In the genomic region with DNA sequence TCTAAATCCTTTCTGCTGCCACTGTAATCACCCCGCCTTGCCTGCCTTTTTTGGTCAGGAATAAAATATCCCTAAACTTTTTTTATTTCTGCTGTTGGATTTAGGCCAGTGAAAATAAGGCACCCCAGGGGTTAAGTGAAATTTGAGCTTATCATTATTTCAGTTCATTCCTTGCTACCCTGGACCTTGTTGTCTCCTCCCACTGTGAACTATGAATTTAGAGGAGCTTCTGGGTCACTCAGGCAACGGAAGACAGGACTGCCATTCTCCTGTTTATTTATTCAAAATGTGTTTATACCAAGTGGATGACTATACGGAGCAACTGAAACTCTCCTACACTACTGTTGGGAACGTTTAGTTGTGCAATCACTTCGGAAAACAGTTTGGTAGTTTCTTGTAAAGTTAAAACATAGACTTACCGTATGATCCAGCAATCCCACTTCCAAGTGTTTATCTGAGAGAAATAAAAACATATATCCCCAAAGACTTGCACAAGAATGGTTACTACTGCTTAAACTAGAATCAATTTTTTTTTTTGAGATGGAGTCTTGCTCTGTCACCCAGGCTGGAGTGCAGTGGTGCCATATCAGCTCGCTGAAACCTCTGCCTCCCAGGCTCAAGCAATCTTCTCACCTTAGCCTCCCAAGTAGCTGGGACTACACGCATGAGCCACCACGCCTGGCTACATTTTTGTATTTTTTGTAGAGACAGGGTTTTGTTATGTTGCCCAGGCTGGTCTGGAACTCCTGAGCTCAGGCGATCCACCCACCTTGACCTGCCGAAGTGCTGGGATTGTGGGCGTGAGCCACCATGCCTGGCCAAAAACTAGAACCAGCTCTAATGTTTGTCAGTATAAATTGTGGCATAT, we compare ENCODE assay signal across 9 cellular contexts. TPM values are rescaled to one million over a fixed set of nuclear protein-coding genes. Genes with fewer than 3 reads are reported as not detected.
DNase-seq lines count a peak whose midpoint lies in the region; TF ChIP-seq lines count a peak whose summit lies in the region.
"Had no signal": no experiment of that assay in that cellular context is flagged by ENCODE, and none has a peak within 500 bp of the region (broad histone marks: within the 10 kb centered on the region; RNA-seq: fewer than 3 reads in every experiment).

No MANE protein-coding gene starts in this region.

- H3K27ac ChIP-seq in esophagus squamous epithelium (peak overlapping the region; percentile 68 to 92 (median 84)), parathyroid adenoma (no peak overlapping the region)

- H3K9ac ChIP-seq in parathyroid adenoma = no peak overlapping the region

- no peak overlapping the region for H3K4me3 ChIP-seq in esophagus squamous epithelium
- no peak overlapping the region for H3K4me3 ChIP-seq in parathyroid adenoma (ENCODE audit: low read depth, low read length)

- H3K36me3 ChIP-seq in esophagus squamous epithelium (no peaks in the 10 kb centered on the region), parathyroid adenoma (ENCODE audit: control insufficient read depth, insufficient read depth, low read length) (no peaks in the 10 kb centered on the region)

- no peak overlapping the region for H3K4me3 Mint-ChIP-seq in activated naive CD4-positive, alpha-beta T cell treated with anti-CD3 and anti-CD28 coated beads, Interleukin-2, amount 10 ng/mL, durations not matched to agents 7 days and 5 days

- H3K9me3 ChIP-seq in esophagus squamous epithelium (no peaks in the 10 kb centered on the region), parathyroid adenoma (ENCODE audit: control insufficient read depth, low read length) (no peaks in the 10 kb centered on the region)

- DNase-seq in EH (ENCODE audit: low read depth) = peak; percentile 92
- DNase-seq in NCI-H69 (lab: John Stamatoyannopoulos, UW) = peak; percentile 52
- no peak for DNase-seq in esophagus squamous epithelium (lab: John Stamatoyannopoulos, UW)
- no peak for DNase-seq in SW480 (ENCODE audit: low spot score)
- no peak for DNase-seq in NCI-H774 (lab: John Stamatoyannopoulos, UW)
- DNase-seq in activated naive CD4-positive, alpha-beta T cell treated with anti-CD3 and anti-CD28 coated beads, Interleukin-2, amount 10 ng/mL, durations not matched to agents 7 days and 5 days = no peak
- DNase-seq in stimulated activated CD4-positive, alpha-beta T cell treated with anti-CD3 and anti-CD28 coated beads, Interleukin-1b, Interleukin-23, amount 100 ng/mL, for 48 hours = no peak
- DNase-seq: activated gamma-delta T cell treated with Interleukin-2 at 50 U/mL for 16 hours had no signal

- H3K4me2 ChIP-seq in parathyroid adenoma (ENCODE audit: low read length) = peak overlapping the region; percentile 1

- H3K36me3 Mint-ChIP-seq in activated naive CD4-positive, alpha-beta T cell treated with anti-CD3 and anti-CD28 coated beads, Interleukin-2, amount 10 ng/mL, durations not matched to agents 7 days and 5 days = peaks cover 12% of the 10 kb centered on the region

- peaks cover 33 to 64% (median 48%) of the 10 kb centered on the region in 3 donors for H3K4me1 ChIP-seq in esophagus squamous epithelium
- H3K4me1 ChIP-seq in parathyroid adenoma = peaks cover 7% of the 10 kb centered on the region

- peaks cover 36% of the 10 kb centered on the region for H3K27me3 Mint-ChIP-seq in activated naive CD4-positive, alpha-beta T cell treated with anti-CD3 and anti-CD28 coated beads, Interleukin-2, amount 10 ng/mL, durations not matched to agents 7 days and 5 days

- H3K4me1 Mint-ChIP-seq in activated naive CD4-positive, alpha-beta T cell treated with anti-CD3 and anti-CD28 coated beads, Interleukin-2, amount 10 ng/mL, durations not matched to agents 7 days and 5 days = peaks cover 25% of the 10 kb centered on the region

- H3K9me3 Mint-ChIP-seq in activated naive CD4-positive, alpha-beta T cell treated with anti-CD3 and anti-CD28 coated beads, Interleukin-2, amount 10 ng/mL, durations not matched to agents 7 days and 5 days = no peaks in the 10 kb centered on the region

- no peak for TF ChIP-seq POLR2A in esophagus squamous epithelium (IDR thresholded peaks at IDR 0.05)

- whole genome bisulfite sequencing in esophagus squamous epithelium, 2 donors = 49 to 56% methylated on average over 12 of the region's 12 CpGs

- intact Hi-C loops in esophagus squamous epithelium (cut with DNase I) = no loop called here

- TF ChIP-seq CTCF in esophagus squamous epithelium (IDR thresholded peaks at IDR 0.05) = no peak
- no peak for TF ChIP-seq CTCF in parathyroid adenoma (IDR thresholded peaks at IDR 0.05)

- H3K27ac Mint-ChIP-seq in activated naive CD4-positive, alpha-beta T cell treated with anti-CD3 and anti-CD28 coated beads, Interleukin-2, amount 10 ng/mL, durations not matched to agents 7 days and 5 days = no peak overlapping the region

- H3K27me3 ChIP-seq in esophagus squamous epithelium = no peaks in the 10 kb centered on the region
- H3K27me3 ChIP-seq in parathyroid adenoma (ENCODE audit: control insufficient read depth, insufficient read depth, low read length) = no peaks in the 10 kb centered on the region

- CTCF ChIA-PET in activated naive CD4-positive, alpha-beta T cell treated with anti-CD3 and anti-CD28 coated beads, Interleukin-2, amount 10 ng/mL, durations not matched to agents 7 days and 5 days (lab: Charles Lee) = interaction anchor here (1.4 kb wide), 1 partner anchor 9 kb away, joined by 5 read pairs; no protein-coding TSS in a partner anchor

- H2AFZ ChIP-seq in parathyroid adenoma = peak overlapping the region; percentile 23

- H3K79me2 ChIP-seq in parathyroid adenoma = peaks cover 26% of the 10 kb centered on the region

RNA-seq across cellular contexts. Expression of gene TRAFD1, which starts 2.3 kb away (rescaled TPM):
- 10 to 100 TPM; 37.0 to 56.9 (median 44.4) TPM for total RNA-seq in esophagus squamous epithelium

RNA-seq across cellular contexts. Expression of gene NAA25, which starts 14.5 kb away (rescaled TPM):
- total RNA-seq in esophagus squamous epithelium = 10 to 100 TPM; 12.6 to 36.6 (median 26.4) TPM

Comparison
In these comparisons a context has a peak if more than half of its experiments do, and no peak if none do; other contexts are left out.
1. DNase-seq: peak in EH (single experiment) and NCI-H69 (single experiment); none in esophagus squamous epithelium (single experiment), SW480 (single experiment), NCI-H774 (single experiment), activated naive CD4-positive, alpha-beta T cell treated with anti-CD3 and anti-CD28 coated beads, Interleukin-2, amount 10 ng/mL, durations not matched to agents 7 days and 5 days (single experiment) and stimulated activated CD4-positive, alpha-beta T cell treated with anti-CD3 and anti-CD28 coated beads, Interleukin-1b, Interleukin-23, amount 100 ng/mL, for 48 hours (single experiment).